8 cellular contexts compared by ENCODE assay signal in genomic region chr10:26606389-26606877, GRCh38.
DNase-seq lines count a peak whose midpoint lies in the region; ATAC-seq and TF ChIP-seq lines count a peak whose summit lies in the region.
"Not testable (repeated sequence)": the region's sequence is repeated elsewhere in the genome, so short reads cannot be mapped to it uniquely, and the experiment has no call there.

No MANE protein-coding gene starts in this region.

- BruUV-seq in Caco-2 (replicated peaks; lab: Mats Ljungman, UMichigan), result not testable (repeated sequence)

- H3K27me3 Mint-ChIP-seq in Caco-2 (ENCODE audit: insufficient read depth, unreplicated experiment), result not testable (repeated sequence)
- peaks cover 17 to 21% of the 10 kb centered on the region in 2 donors for H3K27me3 Mint-ChIP-seq in effector memory CD8-positive, alpha-beta T cell

- not testable (repeated sequence) for H3K27ac ChIP-seq in VCaP; smooth muscle cell (ENCODE audit: low read depth)

- not testable (repeated sequence) for H3K4me1 ChIP-seq in Caco-2; smooth muscle cell (ENCODE audit: low read depth)

- not testable (repeated sequence) for H3K4me2 ChIP-seq in smooth muscle cell

- not testable (repeated sequence) for H3K4me1 Mint-ChIP-seq in Caco-2 (ENCODE audit: low read depth, unreplicated experiment); effector memory CD8-positive, alpha-beta T cell (ENCODE audit: low read depth in 2 of 2)

- ATAC-seq in GM19023 (IDR thresholded peaks at IDR 0.05; ENCODE audit: unreplicated experiment) (peak; percentile 63), HG02938 (IDR thresholded peaks at IDR 0.05; ENCODE audit: unreplicated experiment) (peak; percentile 77)
- ATAC-seq in effector memory CD8-positive, alpha-beta T cell (replicated peaks), result peak; percentile 59

- WGBS in smooth muscle cell (ENCODE audit: low lambda C conversion rate), result 57% methylated on average over 4 of the region's 4 CpGs

- H3K9me3 ChIP-seq in Caco-2; smooth muscle cell (replicated peaks; ENCODE audit: low read depth): not testable (repeated sequence)

- not testable (repeated sequence) for H4K20me1 ChIP-seq in smooth muscle cell (ENCODE audit: low read depth)

- DNase-seq in Caco-2 (peak in 1 of 2 experiments; percentile 37), NCI-H146 treated with DMSO at 0.1 percent for 48 hours (lab: John Stamatoyannopoulos, UW; ENCODE audit: unreplicated experiment) (peak; percentile 19), kidney tubule cell (ENCODE audit: low spot score) (peak; percentile 9)
- DNase-seq in effector memory CD8-positive, alpha-beta T cell; smooth muscle cell (lab: John Stamatoyannopoulos, UW; ENCODE audit: unreplicated experiment): not testable (repeated sequence)

- H3K4me3 Mint-ChIP-seq in Caco-2 (ENCODE audit: unreplicated experiment); effector memory CD8-positive, alpha-beta T cell: not testable (repeated sequence)

- not testable (repeated sequence) for H3K27me3 ChIP-seq in Caco-2 (replicated peaks; ENCODE audit: control insufficient read depth, insufficient read depth, low read length); smooth muscle cell (ENCODE audit: low read depth)

- H3F3A ChIP-seq in smooth muscle cell (ENCODE audit: low read depth), result not testable (repeated sequence)

- intact Hi-C loops in Caco-2 (cut with micrococcal nuclease; ENCODE audit: unreplicated experiment), result loop anchor here (5.0 kb wide), 1 partner anchor 276 kb away; no protein-coding TSS in a partner anchor

- H2AFZ ChIP-seq in smooth muscle cell (ENCODE audit: low read depth), result not testable (repeated sequence)

- H3K9ac ChIP-seq in smooth muscle cell (ENCODE audit: low read depth), result not testable (repeated sequence)

- not testable (repeated sequence) for H3K36me3 ChIP-seq in Caco-2 (ENCODE audit: control insufficient read depth, insufficient read depth, low read length); smooth muscle cell (ENCODE audit: low read depth)

- not testable (repeated sequence) for H3K4me3 ChIP-seq in Caco-2 (ENCODE audit: low read depth, low read length); smooth muscle cell

- not testable (repeated sequence) for H3K36me3 Mint-ChIP-seq in Caco-2 (ENCODE audit: insufficient read depth, unreplicated experiment); effector memory CD8-positive, alpha-beta T cell (ENCODE audit: insufficient read depth)

- POLR2A ChIA-PET in Caco-2 (lab: Charles Lee), result not testable (repeated sequence)

- H3K79me2 ChIP-seq in smooth muscle cell (ENCODE audit: low read depth), result not testable (repeated sequence)

- H3K9me3 Mint-ChIP-seq in Caco-2 (ENCODE audit: unreplicated experiment); effector memory CD8-positive, alpha-beta T cell: not testable (repeated sequence)

- TF ChIP-seq CTCF in Caco-2 (IDR thresholded peaks at IDR 0.05; ENCODE audit: insufficient read depth in 1 of 2, low read depth in 1 of 2, low read length in 1 of 2, severe bottlenecking in 1 of 2, unreplicated experiment in 1 of 2) (peak; percentile 33 to 45), VCaP (conservative IDR thresholded peaks at IDR 0.05) (peak; percentile 77), smooth muscle cell (IDR thresholded peaks at IDR 0.05; ENCODE audit: borderline replicate concordance, insufficient read depth, poor library complexity, severe bottlenecking) (peak; percentile 52)

- not testable (repeated sequence) for H3K27ac Mint-ChIP-seq in Caco-2 (ENCODE audit: unreplicated experiment); effector memory CD8-positive, alpha-beta T cell

- CTCF ChIA-PET in Caco-2 (lab: Charles Lee), result interaction anchor here (1.1 kb wide), 1 partner anchor 41 kb away, joined by 6 read pairs; no protein-coding TSS in a partner anchor
